Comparison of ENCODE assay signal across 1 cellular context in the genomic region with DNA sequence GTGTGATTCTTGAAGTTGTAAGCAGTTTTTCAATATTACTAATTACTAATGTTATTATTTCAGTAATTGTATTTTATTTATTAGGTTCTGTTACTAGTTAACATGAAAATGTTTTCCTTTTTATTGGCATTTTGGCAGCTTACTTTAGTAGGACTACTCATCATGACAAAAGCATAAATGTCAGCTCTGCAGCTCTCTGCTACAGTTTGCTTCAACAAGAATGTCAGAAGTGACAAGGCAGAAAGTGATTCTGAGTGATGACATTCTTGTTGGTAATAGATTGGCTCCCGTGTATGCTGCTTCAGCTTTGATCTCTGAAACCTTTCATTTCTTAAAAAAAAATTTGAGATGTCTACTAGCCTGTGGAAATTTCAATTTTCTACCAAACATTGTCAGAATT.
TF ChIP-seq lines count a peak whose summit lies in the region.

No MANE protein-coding gene starts in this region.

TF ChIP-seq in neural cell, 6 proteins besides CTCF, POLR2A, EP300 and RAD21 (continued from another document):
- TF ChIP-seq, protein P1, sequence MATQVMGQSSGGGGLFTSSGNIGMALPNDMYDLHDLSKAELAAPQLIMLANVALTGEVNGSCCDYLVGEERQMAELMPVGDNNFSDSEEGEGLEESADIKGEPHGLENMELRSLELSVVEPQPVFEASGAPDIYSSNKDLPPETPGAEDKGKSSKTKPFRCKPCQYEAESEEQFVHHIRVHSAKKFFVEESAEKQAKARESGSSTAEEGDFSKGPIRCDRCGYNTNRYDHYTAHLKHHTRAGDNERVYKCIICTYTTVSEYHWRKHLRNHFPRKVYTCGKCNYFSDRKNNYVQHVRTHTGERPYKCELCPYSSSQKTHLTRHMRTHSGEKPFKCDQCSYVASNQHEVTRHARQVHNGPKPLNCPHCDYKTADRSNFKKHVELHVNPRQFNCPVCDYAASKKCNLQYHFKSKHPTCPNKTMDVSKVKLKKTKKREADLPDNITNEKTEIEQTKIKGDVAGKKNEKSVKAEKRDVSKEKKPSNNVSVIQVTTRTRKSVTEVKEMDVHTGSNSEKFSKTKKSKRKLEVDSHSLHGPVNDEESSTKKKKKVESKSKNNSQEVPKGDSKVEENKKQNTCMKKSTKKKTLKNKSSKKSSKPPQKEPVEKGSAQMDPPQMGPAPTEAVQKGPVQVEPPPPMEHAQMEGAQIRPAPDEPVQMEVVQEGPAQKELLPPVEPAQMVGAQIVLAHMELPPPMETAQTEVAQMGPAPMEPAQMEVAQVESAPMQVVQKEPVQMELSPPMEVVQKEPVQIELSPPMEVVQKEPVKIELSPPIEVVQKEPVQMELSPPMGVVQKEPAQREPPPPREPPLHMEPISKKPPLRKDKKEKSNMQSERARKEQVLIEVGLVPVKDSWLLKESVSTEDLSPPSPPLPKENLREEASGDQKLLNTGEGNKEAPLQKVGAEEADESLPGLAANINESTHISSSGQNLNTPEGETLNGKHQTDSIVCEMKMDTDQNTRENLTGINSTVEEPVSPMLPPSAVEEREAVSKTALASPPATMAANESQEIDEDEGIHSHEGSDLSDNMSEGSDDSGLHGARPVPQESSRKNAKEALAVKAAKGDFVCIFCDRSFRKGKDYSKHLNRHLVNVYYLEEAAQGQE (IDR thresholded peaks at IDR 0.05; ENCODE audit: borderline replicate concordance) = peak; percentile 47
